ENCODE assay signal across 8 cellular contexts in the genomic region with DNA sequence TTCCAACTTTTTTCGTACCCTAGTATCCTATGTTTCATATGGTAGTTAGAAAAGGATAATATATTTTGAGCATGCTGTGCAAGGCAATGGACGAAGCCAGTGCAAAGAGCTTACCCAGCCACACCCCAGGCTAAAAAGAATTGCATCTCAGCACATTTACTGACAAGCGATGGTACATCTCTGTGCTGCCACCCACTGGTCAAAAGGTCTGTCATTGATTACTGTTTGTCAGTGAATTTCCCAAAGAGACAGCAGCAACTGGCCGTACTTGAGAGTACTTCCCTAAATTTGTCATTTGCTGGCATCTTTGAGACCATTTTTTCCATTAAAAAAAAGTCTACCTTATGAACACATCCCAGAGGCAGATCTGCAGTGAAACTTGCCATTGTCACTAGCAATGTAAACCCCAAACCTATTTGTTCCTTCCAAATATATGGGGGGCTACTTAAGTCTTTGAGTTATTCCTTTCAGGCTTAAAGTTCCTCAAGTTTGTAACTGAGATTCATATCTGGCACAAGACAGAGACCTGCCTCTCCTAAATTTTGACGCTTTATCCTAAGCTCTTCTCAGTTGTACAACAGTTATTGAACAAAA.
DNase-seq lines count a peak whose midpoint lies in the region; ATAC-seq, FAIRE-seq and TF ChIP-seq lines count a peak whose summit lies in the region.

No MANE protein-coding gene starts in this region.

- H3K4me1 ChIP-seq in HepG2 (ENCODE audit: insufficient read depth, low read length) = no peaks in the 10 kb centered on the region
- H3K4me1 ChIP-seq in gastrocnemius medialis = no peaks in the 10 kb centered on the region

- H3K4me2 ChIP-seq in HepG2 (ENCODE audit: low read depth, low read length) = no peak overlapping the region

- H2AFZ ChIP-seq in HepG2 (ENCODE audit: low read length) = no peak overlapping the region

- under 1% methylated on average over 5 of the region's 5 CpGs for WGBS in HepG2 (ENCODE audit: low lambda C conversion rate)

- TF ChIP-seq EP300 in HepG2 (IDR thresholded peaks at IDR 0.05; ENCODE audit: low read depth in 2 of 2, low read length in 2 of 2) (no peak), HepG2 (CRISPR knock-in tag; IDR thresholded peaks at IDR 0.05; ENCODE audit: borderline replicate concordance) (no peak)

- H3K27me3 ChIP-seq in HepG2 (ENCODE audit: control insufficient read depth in 1 of 2, insufficient read depth in 2 of 2, low read length in 2 of 2) = no peaks in the 10 kb centered on the region
- H3K27me3 ChIP-seq in gastrocnemius medialis = no peaks in the 10 kb centered on the region

- H3K4me3 ChIP-seq in astrocyte of the spinal cord (ENCODE audit: low read depth, low read length) = no peak overlapping the region
- no peak overlapping the region for H3K4me3 ChIP-seq in HepG2 (replicated peaks in 1 of 3; ENCODE audit: insufficient read depth in 1 of 3, low read depth in 2 of 3, low read length in 3 of 3)
- H3K4me3 ChIP-seq in gastrocnemius medialis = no peak overlapping the region

- TF ChIP-seq POLR2A in HepG2 (IDR thresholded peaks at IDR 0.05; ENCODE audit: insufficient read depth in 1 of 2, low read depth in 2 of 2, low read length in 2 of 2) (no peak), gastrocnemius medialis (IDR thresholded peaks at IDR 0.05) (no peak)

- H3K9me3 ChIP-seq in HepG2 (ENCODE audit: low read length) (0 out of 2 replicates have a peak, but pooled peaks cover 5% of the 10 kb centered on the region), gastrocnemius medialis (no peaks in the 10 kb centered on the region)

- no peaks in the 10 kb centered on the region for H3K36me3 Mint-ChIP-seq in HFFc6 (ENCODE audit: low read depth)
- no peaks in the 10 kb centered on the region for H3K36me3 Mint-ChIP-seq in activated T-helper 1 cell treated with anti-CD3 and anti-CD28 coated beads, Interleukin-12 subunit alpha, Interleukin-12 subunit beta, Interleukin-2, Interleukin-4 antibody, amounts not matched to agents 30 ng/mL and 10 ng/mL and 1 ng/mL, durations not matched to agents 14 hours and 24 hours and 36 hours (ENCODE audit: low read depth)

- no peaks in the 10 kb centered on the region for H3K4me1 Mint-ChIP-seq in HFFc6 (ENCODE audit: low read depth)
- no peaks in the 10 kb centered on the region for H3K4me1 Mint-ChIP-seq in activated T-helper 1 cell treated with anti-CD3 and anti-CD28 coated beads, Interleukin-12 subunit alpha, Interleukin-12 subunit beta, Interleukin-2, Interleukin-4 antibody, amounts not matched to agents 30 ng/mL and 10 ng/mL and 1 ng/mL, durations not matched to agents 14 hours and 24 hours and 36 hours (ENCODE audit: low read depth)

- H3K27ac ChIP-seq in HepG2 (ENCODE audit: extremely low read length, insufficient read depth, low read length) (no peak overlapping the region), gastrocnemius medialis (no peak overlapping the region)

- ATAC-seq in HepG2 (peak; percentile 83), gastrocnemius medialis (no peak), HG03025 (IDR thresholded peaks at IDR 0.05; ENCODE audit: low FRiP score, unreplicated experiment) (no peak)

- H4K20me1 ChIP-seq in HepG2 (ENCODE audit: insufficient read depth, low read length) = no peaks in the 10 kb centered on the region

- in situ Hi-C loops in astrocyte of the spinal cord (cut with HindIII; ENCODE audit: low sequenced_read_pairs) = no loop called here
- in situ Hi-C loops in HepG2 (cut with HindIII; ENCODE audit: extremely low pct_ligation_motif_present, low pct_unique_long_range_greater_than_20kb) = loop anchor here (10.0 kb wide), 1 partner anchor 445 kb away; no protein-coding TSS in a partner anchor
- in situ Hi-C loops in gastrocnemius medialis (cut with MboI; ENCODE audit: low sequenced_read_pairs in 4 of 4) = no loop called here

- H3K36me3 ChIP-seq in HepG2 (replicated peaks in 1 of 2; ENCODE audit: control insufficient read depth in 1 of 2, insufficient read depth in 2 of 2, low read length in 2 of 2) = no peaks in the 10 kb centered on the region
- no peaks in the 10 kb centered on the region for H3K36me3 ChIP-seq in gastrocnemius medialis

- TF ChIP-seq CTCF in HFFc6 (IDR thresholded peaks at IDR 0.05) (peak; percentile 19; the same call in 1 of the 2 replicates), astrocyte of the spinal cord (IDR thresholded peaks at IDR 0.05; ENCODE audit: low read depth, low read length) (peak; percentile 38), HepG2 (CRISPR knock-in tag; IDR thresholded peaks at IDR 0.05) (peak; percentile 67), gastrocnemius medialis (IDR thresholded peaks at IDR 0.05 in 4 of 5, conservative IDR thresholded peaks at IDR 0.05 in 1 of 5) (no peak)

- H3K27ac Mint-ChIP-seq in HFFc6 = no peak overlapping the region
- H3K27ac Mint-ChIP-seq in activated T-helper 1 cell treated with anti-CD3 and anti-CD28 coated beads, Interleukin-12 subunit alpha, Interleukin-12 subunit beta, Interleukin-2, Interleukin-4 antibody, amounts not matched to agents 30 ng/mL and 10 ng/mL and 1 ng/mL, durations not matched to agents 14 hours and 24 hours and 36 hours = no peak overlapping the region

- H3K27me3 Mint-ChIP-seq in HFFc6 (ENCODE audit: insufficient read depth) = no peaks in the 10 kb centered on the region
- no peaks in the 10 kb centered on the region for H3K27me3 Mint-ChIP-seq in activated T-helper 1 cell treated with anti-CD3 and anti-CD28 coated beads, Interleukin-12 subunit alpha, Interleukin-12 subunit beta, Interleukin-2, Interleukin-4 antibody, amounts not matched to agents 30 ng/mL and 10 ng/mL and 1 ng/mL, durations not matched to agents 14 hours and 24 hours and 36 hours (ENCODE audit: insufficient read depth)

- H3K79me2 ChIP-seq in HepG2 (ENCODE audit: insufficient read depth, low read length) = no peaks in the 10 kb centered on the region

- H3K4me3 Mint-ChIP-seq in HFFc6 = no peak overlapping the region
- H3K4me3 Mint-ChIP-seq in activated T-helper 1 cell treated with anti-CD3 and anti-CD28 coated beads, Interleukin-12 subunit alpha, Interleukin-12 subunit beta, Interleukin-2, Interleukin-4 antibody, amounts not matched to agents 30 ng/mL and 10 ng/mL and 1 ng/mL, durations not matched to agents 14 hours and 24 hours and 36 hours = no peak overlapping the region

- no peak for TF ChIP-seq RAD21 in HepG2 (CRISPR knock-in tag; IDR thresholded peaks at IDR 0.05)

- peaks cover 10% of the 10 kb centered on the region for H3K9me3 Mint-ChIP-seq in HFFc6
- peaks cover 5% of the 10 kb centered on the region for H3K9me3 Mint-ChIP-seq in activated T-helper 1 cell treated with anti-CD3 and anti-CD28 coated beads, Interleukin-12 subunit alpha, Interleukin-12 subunit beta, Interleukin-2, Interleukin-4 antibody, amounts not matched to agents 30 ng/mL and 10 ng/mL and 1 ng/mL, durations not matched to agents 14 hours and 24 hours and 36 hours

- intact Hi-C loops in HepG2 (cut with micrococcal nuclease; ENCODE audit: unreplicated experiment) (loop anchor here (1.0 to 5.0 kb wide), 3 partner anchors 302 to 453 kb away; no protein-coding TSS in a partner anchor), gastrocnemius medialis (cut with DNase I; ENCODE audit: low total_unique reads) (no loop called here)
- intact Hi-C loops in activated T-helper 1 cell treated with anti-CD3 and anti-CD28 coated beads, Interleukin-12 subunit alpha, Interleukin-12 subunit beta, Interleukin-2, Interleukin-4 antibody, amounts not matched to agents 30 ng/mL and 10 ng/mL and 1 ng/mL, durations not matched to agents 14 hours and 24 hours and 36 hours (cut with micrococcal nuclease) = no loop called here

- no TSS peak for BruUV-seq in HepG2 (replicated peaks; lab: Mats Ljungman, UMichigan)

- H3K9ac ChIP-seq in HepG2 (ENCODE audit: insufficient read depth, low read depth, low read length) = no peak overlapping the region

- CTCF ChIA-PET in HepG2 (lab: Yijun Ruan, JAX; ENCODE audit: low intra/inter-chr PET ratio, low total read pairs) = interaction anchor here (1.1 to 1.3 kb wide), 2 partner anchors 450 to 453 kb away, joined by 4 read pairs; no protein-coding TSS in a partner anchor

- POLR2A ChIA-PET in HepG2 (lab: Yijun Ruan, JAX) = no interaction called here

- FAIRE-seq in HepG2 (lab: Jason Lieb, UNC) = peak; percentile 60

- DNase-seq in COR-L47 (lab: John Stamatoyannopoulos, UW) = peak; percentile 69
- DNase-seq in HFFc6 = no peak
- DNase-seq in NCI-H446 treated with DMSO at 0.1 percent for 48 hours (lab: John Stamatoyannopoulos, UW) = peak; percentile 64
- DNase-seq in astrocyte of the spinal cord (ENCODE audit: low read depth, low spot score) = peak; percentile 30
- peak; percentile 48 for DNase-seq in HepG2 (ENCODE audit: low spot score)
- no peak for DNase-seq in activated T-helper 1 cell treated with anti-CD3 and anti-CD28 coated beads, Interleukin-12 subunit alpha, Interleukin-12 subunit beta, Interleukin-2, Interleukin-4 antibody, amounts not matched to agents 30 ng/mL and 10 ng/mL and 1 ng/mL, durations not matched to agents 14 hours and 24 hours and 36 hours (ENCODE audit: low spot score)
- no peak for DNase-seq in gastrocnemius medialis

TF ChIP-seq in HepG2, 621 proteins besides CTCF, POLR2A, EP300 and RAD21 (continues in another document):
- TF ChIP-seq, protein P1, sequence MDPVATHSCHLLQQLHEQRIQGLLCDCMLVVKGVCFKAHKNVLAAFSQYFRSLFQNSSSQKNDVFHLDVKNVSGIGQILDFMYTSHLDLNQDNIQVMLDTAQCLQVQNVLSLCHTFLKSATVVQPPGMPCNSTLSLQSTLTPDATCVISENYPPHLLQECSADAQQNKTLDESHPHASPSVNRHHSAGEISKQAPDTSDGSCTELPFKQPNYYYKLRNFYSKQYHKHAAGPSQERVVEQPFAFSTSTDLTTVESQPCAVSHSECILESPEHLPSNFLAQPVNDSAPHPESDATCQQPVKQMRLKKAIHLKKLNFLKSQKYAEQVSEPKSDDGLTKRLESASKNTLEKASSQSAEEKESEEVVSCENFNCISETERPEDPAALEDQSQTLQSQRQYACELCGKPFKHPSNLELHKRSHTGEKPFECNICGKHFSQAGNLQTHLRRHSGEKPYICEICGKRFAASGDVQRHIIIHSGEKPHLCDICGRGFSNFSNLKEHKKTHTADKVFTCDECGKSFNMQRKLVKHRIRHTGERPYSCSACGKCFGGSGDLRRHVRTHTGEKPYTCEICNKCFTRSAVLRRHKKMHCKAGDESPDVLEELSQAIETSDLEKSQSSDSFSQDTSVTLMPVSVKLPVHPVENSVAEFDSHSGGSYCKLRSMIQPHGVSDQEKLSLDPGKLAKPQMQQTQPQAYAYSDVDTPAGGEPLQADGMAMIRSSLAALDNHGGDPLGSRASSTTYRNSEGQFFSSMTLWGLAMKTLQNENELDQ (CRISPR knock-in tag; IDR thresholded peaks at IDR 0.05; ENCODE audit: borderline replicate concordance) = no peak
- peak; percentile 50; the same call in 1 of the 2 replicates for TF ChIP-seq MAFF (IDR thresholded peaks at IDR 0.05; ENCODE audit: low read depth, low read length)
- no peak for TF ChIP-seq ZNF674 (CRISPR knock-in tag; IDR thresholded peaks at IDR 0.05; ENCODE audit: low read depth)
- TF ChIP-seq MAFK (conservative IDR thresholded peaks at IDR 0.05 in 1 of 2, IDR thresholded peaks at IDR 0.05 in 1 of 2; ENCODE audit: low read length in 2 of 2) = peak; percentile 17 to 45; a peak in 3 of 4 replicates

Comparison
In these comparisons a context has a peak if more than half of its experiments do, and no peak if none do; other contexts are left out.
1. DNase-seq: peak in COR-L47 (single experiment), NCI-H446 treated with DMSO at 0.1 percent for 48 hours (single experiment), astrocyte of the spinal cord (single experiment) and HepG2 (single experiment); none in HFFc6 (single experiment), activated T-helper 1 cell treated with anti-CD3 and anti-CD28 coated beads, Interleukin-12 subunit alpha, Interleukin-12 subunit beta, Interleukin-2, Interleukin-4 antibody, amounts not matched to agents 30 ng/mL and 10 ng/mL and 1 ng/mL, durations not matched to agents 14 hours and 24 hours and 36 hours (single experiment) and gastrocnemius medialis (0 of 2).
2. CTCF ChIP-seq: peak in HFFc6 (single experiment), astrocyte of the spinal cord (single experiment) and HepG2 (single experiment); none in gastrocnemius medialis (0 of 5).